Comparison of ENCODE assay signal across 19 cellular contexts in the genomic region with DNA sequence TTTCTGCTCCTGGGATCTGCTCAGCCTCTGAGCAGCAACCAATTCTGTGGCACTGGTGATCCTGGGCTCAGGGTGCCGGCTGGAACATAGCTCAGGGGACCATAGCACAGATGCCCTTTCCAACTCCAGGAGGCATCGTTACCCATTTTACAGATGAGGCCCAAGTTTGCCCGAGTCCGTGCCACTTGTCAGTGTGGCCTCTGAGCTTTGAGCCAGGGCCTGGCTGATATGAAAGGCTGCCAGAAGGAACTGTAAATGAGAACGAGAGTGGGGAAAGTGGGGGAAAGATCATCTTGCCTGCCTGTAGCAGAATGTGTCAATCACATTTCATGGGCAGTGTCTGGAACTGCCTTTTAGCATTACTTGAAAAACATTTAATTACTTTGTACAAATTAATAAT. TPM values are rescaled to one million over a fixed set of nuclear protein-coding genes. Genes with fewer than 3 reads are reported as not detected.
DNase-seq lines count a peak whose midpoint lies in the region; ATAC-seq and TF ChIP-seq lines count a peak whose summit lies in the region.
"Had no signal": no experiment of that assay in that cellular context is flagged by ENCODE, and none has a peak within 500 bp of the region (broad histone marks: within the 10 kb centered on the region; RNA-seq: fewer than 3 reads in every experiment).

No MANE protein-coding gene starts in this region.

- no peaks in the 10 kb centered on the region for H3K27me3 ChIP-seq in Loucy (ENCODE audit: insufficient read depth, low read length, poor library complexity, severe bottlenecking)
- H3K27me3 ChIP-seq in neuronal stem cell (ENCODE audit: control insufficient read depth in 3 of 3, insufficient read depth in 3 of 3, low read depth in 1 of 3, low read length in 3 of 3): peaks cover 0 to 17% (median 0%) of the 10 kb centered on the region in 3 experiments
- H3K27me3 ChIP-seq in endodermal cell (ENCODE audit: control insufficient read depth, insufficient read depth, low read length, poor library complexity, severe bottlenecking): no peaks in the 10 kb centered on the region
- H3K27me3 ChIP-seq: BLaER1 treated with 17β-estradiol and CSF1 and Interleukin-3, amounts not matched to agents 10 nM and 100 nM had no signal

- ATAC-seq in activated CD8-positive, alpha-beta T cell treated with anti-CD3 and anti-CD28 coated beads, Interleukin-2, amount 10 ng/mL, durations not matched to agents 7 days and 5 days: no peak
- no peak for ATAC-seq in activated CD8-positive, alpha-beta T cell treated with anti-CD3 and anti-CD28 coated beads for 36 hours
- ATAC-seq in central memory CD8-positive, alpha-beta T cell (replicated peaks; ENCODE audit: extremely low read depth, poor library complexity, severe bottlenecking): no peak
- ATAC-seq in GM18873 (IDR thresholded peaks at IDR 0.05; ENCODE audit: low FRiP score, unreplicated experiment): no peak
- ATAC-seq: HCT116 had no signal

- peak overlapping the region; percentile 24 for H2AK5ac ChIP-seq in neuronal stem cell (ENCODE audit: low read depth, low read length)

- H4K20me1 ChIP-seq in Loucy (ENCODE audit: insufficient read depth, low read length, poor library complexity, severe bottlenecking): no peaks in the 10 kb centered on the region
- H4K20me1 ChIP-seq in OCI-LY7 (ENCODE audit: insufficient read depth, low read length): no peaks in the 10 kb centered on the region
- H4K20me1 ChIP-seq: BLaER1 treated with 17β-estradiol and CSF1 and Interleukin-3, amounts not matched to agents 10 nM and 100 nM had no signal

- H3K4me3 Mint-ChIP-seq in activated CD8-positive, alpha-beta T cell treated with anti-CD3 and anti-CD28 coated beads, Interleukin-2, amount 10 ng/mL, durations not matched to agents 7 days and 5 days: no peak overlapping the region
- no peak overlapping the region for H3K4me3 Mint-ChIP-seq in activated CD8-positive, alpha-beta T cell treated with anti-CD3 and anti-CD28 coated beads for 36 hours
- peak overlapping the region; percentile 14 for H3K4me3 Mint-ChIP-seq in central memory CD8-positive, alpha-beta T cell
- H3K4me3 Mint-ChIP-seq in endodermal cell: no peak overlapping the region

- H3K4me1 Mint-ChIP-seq in activated CD8-positive, alpha-beta T cell treated with anti-CD3 and anti-CD28 coated beads, Interleukin-2, amount 10 ng/mL, durations not matched to agents 7 days and 5 days (ENCODE audit: low read depth): peaks cover 48% of the 10 kb centered on the region
- peaks cover 32% of the 10 kb centered on the region for H3K4me1 Mint-ChIP-seq in activated CD8-positive, alpha-beta T cell treated with anti-CD3 and anti-CD28 coated beads for 36 hours (ENCODE audit: low read depth)
- peaks cover 40% of the 10 kb centered on the region for H3K4me1 Mint-ChIP-seq in central memory CD8-positive, alpha-beta T cell
- peaks cover 11% of the 10 kb centered on the region for H3K4me1 Mint-ChIP-seq in endodermal cell

- peak overlapping the region; percentile 65 for H2BK15ac ChIP-seq in neuronal stem cell (ENCODE audit: low read length)

- H3F3A ChIP-seq in Loucy (ENCODE audit: low read depth): peaks cover 14% of the 10 kb centered on the region; the same call in 1 of the 2 replicates

- H3K79me2 ChIP-seq in Loucy (ENCODE audit: insufficient read depth, low read length): no peaks in the 10 kb centered on the region
- H3K79me2 ChIP-seq in OCI-LY7 (ENCODE audit: insufficient read depth, low read depth, low read length): no peaks in the 10 kb centered on the region

- H3K9ac ChIP-seq in Loucy (ENCODE audit: low read depth, low read length, poor library complexity, severe bottlenecking) (peak overlapping the region; percentile 78), neuronal stem cell (ENCODE audit: low read depth, low read length, poor library complexity) (no peak overlapping the region), endodermal cell (ENCODE audit: extremely low read depth, low read length, poor library complexity, severe bottlenecking) (no peak overlapping the region)
- H3K9ac ChIP-seq: BLaER1 treated with 17β-estradiol and CSF1 and Interleukin-3, amounts not matched to agents 10 nM and 100 nM; GM23248 had no signal

- H3K9me2 ChIP-seq in Loucy (replicated peaks; ENCODE audit: low read depth, low read length): no peaks in the 10 kb centered on the region
- H3K9me2 ChIP-seq in OCI-LY7 (ENCODE audit: insufficient read depth, low read length): no peaks in the 10 kb centered on the region

- no TSS peak for BruUV-seq in OCI-LY7 (replicated peaks; lab: Mats Ljungman, UMichigan)

- H3K9me3 ChIP-seq in Loucy (ENCODE audit: insufficient read depth, low read depth, low read length) (no peaks in the 10 kb centered on the region), neuronal stem cell (replicated peaks in 1 of 2; ENCODE audit: control insufficient read depth in 2 of 2, insufficient read depth in 1 of 2, low read depth in 1 of 2, low read length in 2 of 2) (no peaks in the 10 kb centered on the region), OCI-LY7 (ENCODE audit: low read length) (no peaks in the 10 kb centered on the region), endodermal cell (ENCODE audit: control insufficient read depth, low read length) (no peaks in the 10 kb centered on the region)
- H3K9me3 ChIP-seq: BLaER1 treated with 17β-estradiol and CSF1 and Interleukin-3, amounts not matched to agents 10 nM and 100 nM had no signal

- POLR2A ChIA-PET in activated CD8-positive, alpha-beta T cell treated with anti-CD3 and anti-CD28 coated beads, Interleukin-2, amount 10 ng/mL, durations not matched to agents 7 days and 5 days (lab: Charles Lee): no interaction called here
- POLR2A ChIA-PET in activated CD8-positive, alpha-beta T cell treated with anti-CD3 and anti-CD28 coated beads for 36 hours (lab: Charles Lee): interaction anchor here (0.6 to 0.9 kb wide), 3 partner anchors 11 to 535 kb away, joined by 3 read pairs; no protein-coding TSS in a partner anchor
- POLR2A ChIA-PET in OCI-LY7 (lab: Charles Lee): no interaction called here

- no CpG with 5 or more reads among the region's 5 CpGs for WGBS in neuronal stem cell (ENCODE audit: extremely low coverage in 2 of 2, insufficient read length in 2 of 2, insufficient replicate concordance in 1 of 2), 2 donors
- WGBS in endodermal cell (ENCODE audit: insufficient coverage in 1 of 2, insufficient read length in 1 of 2), 2 experiments: 71 to 72% methylated on average over 5 of the region's 5 CpGs

- peak overlapping the region; percentile 36 for H3K27ac Mint-ChIP-seq in activated CD8-positive, alpha-beta T cell treated with anti-CD3 and anti-CD28 coated beads, Interleukin-2, amount 10 ng/mL, durations not matched to agents 7 days and 5 days
- H3K27ac Mint-ChIP-seq in activated CD8-positive, alpha-beta T cell treated with anti-CD3 and anti-CD28 coated beads for 36 hours: no peak overlapping the region
- peak overlapping the region; percentile 91 for H3K27ac Mint-ChIP-seq in central memory CD8-positive, alpha-beta T cell (ENCODE audit: low read depth)
- H3K27ac Mint-ChIP-seq in endodermal cell: no peak overlapping the region

- H2BK120ac ChIP-seq in neuronal stem cell (ENCODE audit: low read depth, low read length): no peak overlapping the region

- no peak overlapping the region for H3K23ac ChIP-seq in neuronal stem cell (ENCODE audit: low read depth, low read length, poor library complexity)

- H3K4me1 ChIP-seq in Loucy (ENCODE audit: insufficient read depth, low read length, poor library complexity, severe bottlenecking) (peaks cover 87% of the 10 kb centered on the region), neuronal stem cell (ENCODE audit: control insufficient read depth in 2 of 2, insufficient read depth in 1 of 2, low read depth in 1 of 2, low read length in 2 of 2) (peaks cover 6% of the 10 kb centered on the region in 2 donors), OCI-LY7 (ENCODE audit: insufficient read depth, low read length, poor library complexity, severe bottlenecking) (no peaks in the 10 kb centered on the region), endodermal cell (ENCODE audit: control insufficient read depth, insufficient read depth, low read length) (no peaks in the 10 kb centered on the region)

- H3K18ac ChIP-seq in neuronal stem cell (ENCODE audit: low read length): peak overlapping the region; percentile 89

- no peak overlapping the region for H4K8ac ChIP-seq in neuronal stem cell (ENCODE audit: low read depth, low read length)

- no peak overlapping the region for H4K91ac ChIP-seq in neuronal stem cell (ENCODE audit: low read depth, low read length, poor library complexity)

- no peak overlapping the region for H2AFZ ChIP-seq in Loucy (ENCODE audit: low read length)
- H2AFZ ChIP-seq in neuronal stem cell (ENCODE audit: low read length): no peak overlapping the region
- H2AFZ ChIP-seq in OCI-LY7 (ENCODE audit: low read length): no peak overlapping the region
- H2AFZ ChIP-seq: GM23248 had no signal

- H3K4me3 ChIP-seq in Loucy (ENCODE audit: low read length, poor library complexity, severe bottlenecking) (no peak overlapping the region), neuronal stem cell (ENCODE audit: low read length in 2 of 2) (no peak overlapping the region), OCI-LY7 (ENCODE audit: low read depth, low read length, poor library complexity, severe bottlenecking) (no peak overlapping the region), endodermal cell (ENCODE audit: low read length) (no peak overlapping the region)
- H3K4me3 ChIP-seq: BLaER1 treated with 17β-estradiol and CSF1 and Interleukin-3, amounts not matched to agents 10 nM and 100 nM; GM23248 had no signal

- H2BK5ac ChIP-seq in neuronal stem cell (ENCODE audit: low read length): no peak overlapping the region

- intact Hi-C loops in activated CD8-positive, alpha-beta T cell treated with anti-CD3 and anti-CD28 coated beads for 36 hours (cut with micrococcal nuclease): no loop called here
- intact Hi-C loops in OCI-LY7 (cut with micrococcal nuclease; ENCODE audit: unreplicated experiment): no loop called here

- H3K79me1 ChIP-seq in neuronal stem cell (ENCODE audit: low read depth, low read length): no peaks in the 10 kb centered on the region

- H3K4ac ChIP-seq in neuronal stem cell (ENCODE audit: low read length): no peak overlapping the region

- TF ChIP-seq CTCF in activated CD8-positive, alpha-beta T cell treated with anti-CD3 and anti-CD28 coated beads for 36 hours (IDR thresholded peaks at IDR 0.05): no peak
- no peak for TF ChIP-seq CTCF in Loucy (conservative IDR thresholded peaks at IDR 0.05; ENCODE audit: low read length)
- TF ChIP-seq CTCF in OCI-LY7 (conservative IDR thresholded peaks at IDR 0.05; ENCODE audit: low read length): no peak
- no peak for TF ChIP-seq CTCF in endodermal cell (conservative IDR thresholded peaks at IDR 0.05)

- H3K36me3 ChIP-seq in Loucy (ENCODE audit: insufficient read depth, low read length) (no peaks in the 10 kb centered on the region), neuronal stem cell (replicated peaks in 1 of 2; ENCODE audit: control insufficient read depth in 2 of 2, insufficient read depth in 2 of 2, low read length in 2 of 2) (no peaks in the 10 kb centered on the region), OCI-LY7 (ENCODE audit: insufficient read depth, low read length) (no peaks in the 10 kb centered on the region), endodermal cell (ENCODE audit: control insufficient read depth, insufficient read depth, low read length) (no peaks in the 10 kb centered on the region)
- H3K36me3 ChIP-seq: BLaER1 treated with 17β-estradiol and CSF1 and Interleukin-3, amounts not matched to agents 10 nM and 100 nM had no signal

- CTCF ChIA-PET in activated CD8-positive, alpha-beta T cell treated with anti-CD3 and anti-CD28 coated beads, Interleukin-2, amount 10 ng/mL, durations not matched to agents 7 days and 5 days (lab: Charles Lee): no interaction called here
- CTCF ChIA-PET in activated CD8-positive, alpha-beta T cell treated with anti-CD3 and anti-CD28 coated beads for 36 hours (lab: Charles Lee): no interaction called here
- CTCF ChIA-PET in OCI-LY7 (lab: Charles Lee; ENCODE audit: unreplicated experiment): no interaction called here

- H3K14ac ChIP-seq in neuronal stem cell (ENCODE audit: low read length): no peak overlapping the region

- no peaks in the 10 kb centered on the region for H3K9me3 Mint-ChIP-seq in activated CD8-positive, alpha-beta T cell treated with anti-CD3 and anti-CD28 coated beads, Interleukin-2, amount 10 ng/mL, durations not matched to agents 7 days and 5 days (ENCODE audit: insufficient read depth)
- no peaks in the 10 kb centered on the region for H3K9me3 Mint-ChIP-seq in activated CD8-positive, alpha-beta T cell treated with anti-CD3 and anti-CD28 coated beads for 36 hours
- H3K9me3 Mint-ChIP-seq in central memory CD8-positive, alpha-beta T cell: no peaks in the 10 kb centered on the region
- H3K9me3 Mint-ChIP-seq in endodermal cell: no peaks in the 10 kb centered on the region
- H3K9me3 Mint-ChIP-seq: CD8-positive, alpha-beta memory T cell had no signal

- DNase-seq in activated CD8-positive, alpha-beta T cell treated with anti-CD3 and anti-CD28 coated beads, Interleukin-2, amount 10 ng/mL, durations not matched to agents 7 days and 5 days: no peak
- no peak for DNase-seq in activated CD8-positive, alpha-beta T cell treated with anti-CD3 and anti-CD28 coated beads for 36 hours
- no peak for DNase-seq in central memory CD8-positive, alpha-beta T cell (ENCODE audit: low spot score in 2 of 2)
- DNase-seq in neuronal stem cell (ENCODE audit: low spot score) (no peak), OCI-LY7 (ENCODE audit: low spot score) (no peak), endodermal cell (no peak)
- DNase-seq: 8988T; CD8-positive, alpha-beta memory T cell; DMS79 treated with DMSO at 0.1 percent for 48 hours; GM23248; KBM-7; NCI-H1436; NCI-H2029; NCI-H2171 treated with DMSO at 0.1 percent for 48 hours; NCI-H446 treated with DMSO at 0.1 percent for 48 hours had no signal

- no peaks in the 10 kb centered on the region for H3K36me3 Mint-ChIP-seq in activated CD8-positive, alpha-beta T cell treated with anti-CD3 and anti-CD28 coated beads, Interleukin-2, amount 10 ng/mL, durations not matched to agents 7 days and 5 days (ENCODE audit: low read depth)
- no peaks in the 10 kb centered on the region for H3K36me3 Mint-ChIP-seq in activated CD8-positive, alpha-beta T cell treated with anti-CD3 and anti-CD28 coated beads for 36 hours (ENCODE audit: low read depth)
- H3K36me3 Mint-ChIP-seq in central memory CD8-positive, alpha-beta T cell (ENCODE audit: insufficient read depth): peaks cover 3% of the 10 kb centered on the region
- no peaks in the 10 kb centered on the region for H3K36me3 Mint-ChIP-seq in endodermal cell (ENCODE audit: low read depth)
- H3K36me3 Mint-ChIP-seq: CD8-positive, alpha-beta memory T cell had no signal

- no peak overlapping the region for H3K4me2 ChIP-seq in Loucy (ENCODE audit: low read depth, low read length, poor library complexity, severe bottlenecking)
- no peak overlapping the region for H3K4me2 ChIP-seq in neuronal stem cell (ENCODE audit: insufficient read depth, low read length, poor library complexity, severe bottlenecking)
- no peak overlapping the region for H3K4me2 ChIP-seq in OCI-LY7 (ENCODE audit: low read length)

- H3K27ac ChIP-seq in neuronal stem cell (replicated peaks; ENCODE audit: low read length) (no peak overlapping the region), OCI-LY7 (ENCODE audit: low read depth, low read length, poor library complexity, severe bottlenecking) (no peak overlapping the region), endodermal cell (ENCODE audit: low read depth, low read length) (no peak overlapping the region)
- H3K27ac ChIP-seq: GM23248 had no signal

- H3K27me3 Mint-ChIP-seq in activated CD8-positive, alpha-beta T cell treated with anti-CD3 and anti-CD28 coated beads, Interleukin-2, amount 10 ng/mL, durations not matched to agents 7 days and 5 days (ENCODE audit: low read depth): peaks cover 19% of the 10 kb centered on the region
- H3K27me3 Mint-ChIP-seq in activated CD8-positive, alpha-beta T cell treated with anti-CD3 and anti-CD28 coated beads for 36 hours: no peaks in the 10 kb centered on the region
- no peaks in the 10 kb centered on the region for H3K27me3 Mint-ChIP-seq in central memory CD8-positive, alpha-beta T cell
- H3K27me3 Mint-ChIP-seq in endodermal cell (ENCODE audit: insufficient read depth): peaks cover 18% of the 10 kb centered on the region
- H3K27me3 Mint-ChIP-seq: CD8-positive, alpha-beta memory T cell had no signal

- no peak overlapping the region for H2BK12ac ChIP-seq in neuronal stem cell (ENCODE audit: low read length)

RNA-seq across cellular contexts. Expression of a gene that starts 23.3 kb away (rescaled TPM):
- total RNA-seq in activated CD8-positive, alpha-beta T cell treated with anti-CD3 and anti-CD28 coated beads, Interleukin-2, amount 10 ng/mL, durations not matched to agents 7 days and 5 days: 10 to 100 TPM; 37.3 to 40.9 TPM
- 100 to 1,000 TPM; 114 to 119 TPM for total RNA-seq in activated CD8-positive, alpha-beta T cell treated with anti-CD3 and anti-CD28 coated beads for 36 hours
- 6.6 TPM for polyA plus RNA-seq in neuronal stem cell (2013, experiment 1 of 2)
- polyA plus RNA-seq in neuronal stem cell (2013, experiment 2 of 2): 6.6 TPM
- total RNA-seq in OCI-LY7 (2014; rRNA removed; shearing (Covaris generic)): 0.03 and 0.35 TPM in 2 replicates
- total RNA-seq in OCI-LY7 (2022) (0.39 and 1.0 TPM in 2 replicates), endodermal cell (1 to 10 TPM; 1.4 to 3.8 TPM)
- 2.7 TPM for polyA plus RNA-seq in endodermal cell (2013, experiment 1 of 2)
- 2.6 TPM for polyA plus RNA-seq in endodermal cell (2013, experiment 2 of 2)

Comparison
In these comparisons a context has a peak if more than half of its experiments do, and no peak if none do; other contexts are left out.
1. H3K27ac Mint-ChIP-seq: peak in activated CD8-positive, alpha-beta T cell treated with anti-CD3 and anti-CD28 coated beads, Interleukin-2, amount 10 ng/mL, durations not matched to agents 7 days and 5 days (single experiment) and central memory CD8-positive, alpha-beta T cell (single experiment); none in activated CD8-positive, alpha-beta T cell treated with anti-CD3 and anti-CD28 coated beads for 36 hours (single experiment) and endodermal cell (single experiment).
2. RNA of a gene that starts 23.3 kb away (total RNA-seq): 114 to 119 TPM in activated CD8-positive, alpha-beta T cell treated with anti-CD3 and anti-CD28 coated beads for 36 hours and 37.3 to 40.9 TPM in activated CD8-positive, alpha-beta T cell treated with anti-CD3 and anti-CD28 coated beads, Interleukin-2, amount 10 ng/mL, durations not matched to agents 7 days and 5 days; 1.4 to 3.8 TPM in endodermal cell and 0.03 to 1.0 TPM in OCI-LY7; every median in the first group is over 4 times any median in the second.